27 cellular contexts compared by ENCODE assay signal in genomic region chr22:46666577-46667244, GRCh38.
"Had no signal": no experiment of that assay in that cellular context is flagged by ENCODE, and none has a peak within 500 bp of the region (broad histone marks: within the 10 kb centered on the region; RNA-seq: fewer than 3 reads in every experiment).

No MANE protein-coding gene starts in this region.

- H3K36me3 ChIP-seq: neural progenitor cell, uterus had no signal

- H3K27me3 Mint-ChIP-seq: naive B cell; stimulated activated memory B cell treated with anti-CD40 and anti-IgM and Interleukin-4, amounts not matched to agents 10 μg/mL and 1 μg/mL and 100 μg/mL, for 72 hours; stimulated activated naive CD8-positive, alpha-beta T cell treated with anti-CD3 and anti-CD28 coated beads, Interleukin-15, amount 100 ng/mL, for 72 hours; type B pancreatic cell had no signal

- H3K4me1 ChIP-seq: neural progenitor cell, parathyroid adenoma, psoas muscle, tibial nerve, uterus had no signal

- H3K27ac Mint-ChIP-seq: immature natural killer cell; mesothelial cell of epicardium; naive B cell; natural killer cell; nephron progenitor cell; neural progenitor cell; stimulated activated memory B cell treated with anti-CD40 and anti-IgM and Interleukin-4, amounts not matched to agents 10 μg/mL and 1 μg/mL and 100 μg/mL, for 72 hours; stimulated activated naive CD8-positive, alpha-beta T cell treated with anti-CD3 and anti-CD28 coated beads, Interleukin-15, amount 100 ng/mL, for 72 hours; type B pancreatic cell had no signal

- H2AFZ ChIP-seq: neural progenitor cell, parathyroid adenoma had no signal

- H3K4me3 Mint-ChIP-seq: immature natural killer cell; mesothelial cell of epicardium; naive B cell; natural killer cell; nephron progenitor cell; neural progenitor cell; stimulated activated memory B cell treated with anti-CD40 and anti-IgM and Interleukin-4, amounts not matched to agents 10 μg/mL and 1 μg/mL and 100 μg/mL, for 72 hours; stimulated activated naive CD8-positive, alpha-beta T cell treated with anti-CD3 and anti-CD28 coated beads, Interleukin-15, amount 100 ng/mL, for 72 hours; type B pancreatic cell had no signal

- H3K79me2 ChIP-seq: parathyroid adenoma had no signal

- H3K4me1 Mint-ChIP-seq: immature natural killer cell, natural killer cell had no signal

- ATAC-seq: natural killer cell; psoas muscle; sciatic nerve; stimulated activated memory B cell treated with anti-CD40 and anti-IgM and Interleukin-4, amounts not matched to agents 10 μg/mL and 1 μg/mL and 100 μg/mL, for 72 hours; stimulated activated naive CD8-positive, alpha-beta T cell treated with anti-CD3 and anti-CD28 coated beads, Interleukin-15, amount 100 ng/mL, for 72 hours had no signal

- H3K27ac ChIP-seq: neural progenitor cell, neutrophil, parathyroid adenoma, psoas muscle, skin epidermis, tibial nerve, uterus had no signal

- H3K9ac ChIP-seq: neural progenitor cell, parathyroid adenoma had no signal

- H3K27me3 ChIP-seq: neural progenitor cell, neutrophil, tibial nerve, uterus had no signal

- H3K36me3 Mint-ChIP-seq: natural killer cell had no signal

- H3K4me3 ChIP-seq: lung, neural progenitor cell, psoas muscle, skin epidermis, tibial nerve, uterus had no signal

- H3K9me3 ChIP-seq: neutrophil, psoas muscle, tibial nerve, uterus had no signal

- DNase-seq: hippocampal formation; immature natural killer cell; mesendoderm; naive B cell; natural killer cell; nephron progenitor cell; occipital lobe; stimulated activated CD4-positive, alpha-beta T cell treated with anti-CD3 and anti-CD28 coated beads, Interleukin-12 subunit alpha, Interleukin-12 subunit beta, amount 100 ng/mL, for 4 hours; stimulated activated CD4-positive, alpha-beta T cell treated with anti-CD3 and anti-CD28 coated beads, Interleukin-15, amount 100 ng/mL, for 24 hours; stimulated activated CD4-positive, alpha-beta T cell treated with anti-CD3 and anti-CD28 coated beads, Interleukin-2, amount 100 ng/mL, for 24 hours; stimulated activated CD4-positive, alpha-beta T cell treated with anti-CD3 and anti-CD28 coated beads, Interleukin-4, amount 100 ng/mL, for 24 hours; stimulated activated naive CD4-positive, alpha-beta T cell treated with Interleukin-2 at 50 U/mL for 16 hours; stimulated activated naive CD8-positive, alpha-beta T cell treated with anti-CD3 and anti-CD28 coated beads, Interleukin-15, amount 100 ng/mL, for 72 hours; substantia nigra; uterus had no signal

- FAIRE-seq: islet of Langerhans had no signal

- H3K9me3 Mint-ChIP-seq: immature natural killer cell; mesothelial cell of epicardium; naive B cell; natural killer cell; nephron progenitor cell; neural progenitor cell; stimulated activated memory B cell treated with anti-CD40 and anti-IgM and Interleukin-4, amounts not matched to agents 10 μg/mL and 1 μg/mL and 100 μg/mL, for 72 hours; stimulated activated naive CD8-positive, alpha-beta T cell treated with anti-CD3 and anti-CD28 coated beads, Interleukin-15, amount 100 ng/mL, for 72 hours; type B pancreatic cell had no signal

- H3K4me2 ChIP-seq: neural progenitor cell had no signal
